ENCODE assay signal across 8 cellular contexts in the genomic region with DNA sequence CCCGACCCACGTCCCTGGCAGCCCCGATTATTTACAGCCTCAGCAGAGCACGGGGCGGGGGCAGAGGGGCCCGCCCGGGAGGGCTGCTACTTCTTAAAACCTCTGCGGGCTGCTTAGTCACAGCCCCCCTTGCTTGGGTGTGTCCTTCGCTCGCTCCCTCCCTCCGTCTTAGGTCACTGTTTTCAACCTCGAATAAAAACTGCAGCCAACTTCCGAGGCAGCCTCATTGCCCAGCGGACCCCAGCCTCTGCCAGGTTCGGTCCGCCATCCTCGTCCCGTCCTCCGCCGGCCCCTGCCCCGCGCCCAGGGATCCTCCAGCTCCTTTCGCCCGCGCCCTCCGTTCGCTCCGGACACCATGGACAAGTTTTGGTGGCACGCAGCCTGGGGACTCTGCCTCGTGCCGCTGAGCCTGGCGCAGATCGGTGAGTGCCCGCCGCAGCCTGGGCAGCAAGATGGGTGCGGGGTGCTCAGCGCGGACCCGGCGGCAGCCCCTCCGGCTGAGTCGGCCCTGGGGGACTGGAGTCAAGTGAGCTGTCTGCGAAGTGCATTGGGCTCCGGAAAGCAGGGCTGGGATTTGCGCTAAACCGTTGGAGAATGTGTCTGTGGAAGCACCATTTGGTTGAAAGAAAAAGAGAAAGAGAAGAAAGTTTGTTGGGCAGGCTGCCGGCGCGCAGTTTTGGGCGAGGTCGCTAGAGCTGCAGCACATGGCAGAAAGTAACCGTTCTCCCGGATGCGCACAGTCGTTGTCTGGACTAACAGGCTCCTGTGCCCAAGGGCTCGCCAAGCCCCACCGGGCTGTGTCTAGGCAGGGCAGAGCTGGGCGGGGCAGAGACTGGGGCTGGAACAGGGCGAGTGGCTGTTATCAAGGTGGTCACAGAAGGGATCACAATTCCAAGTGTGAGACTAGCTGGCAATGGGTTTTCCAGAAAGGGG. TPM values are rescaled to one million over a fixed set of nuclear protein-coding genes. Genes with fewer than 3 reads are reported as not detected.
A peak's percentile ranks its signal among the peaks of the same experiment; 100 is the strongest.
DNase-seq lines count a peak whose midpoint lies in the region; ATAC-seq and TF ChIP-seq lines count a peak whose summit lies in the region.

A gene (plus strand): TSS at position 223 of the 933 bp plus-strand sequence. CDS start 133 bp downstream, at position 356.

- H3K4me1 ChIP-seq in SK-N-SH (ENCODE audit: control insufficient read depth in 1 of 2, insufficient read depth in 2 of 2, low read depth in 1 of 2, low read length in 1 of 2): peaks cover 18 to 24% of the 10 kb centered on the region in 2 experiments
- no peaks in the 10 kb centered on the region for H3K4me1 ChIP-seq in parathyroid adenoma
- peaks cover 26 to 47% (median 36%) of the 10 kb centered on the region in 4 donors for H3K4me1 ChIP-seq in upper lobe of left lung

- 3% methylated on average over 29 of the region's 59 CpGs for WGBS in SK-N-SH (ENCODE audit: low lambda C conversion rate)
- 0% methylated on average over 15 to 59 of the region's 59 CpGs for WGBS in upper lobe of left lung, 2 donors

- POLR2A ChIA-PET in SK-N-SH (lab: Yijun Ruan, JAX): interaction anchor here (0.7 kb wide), 1 partner anchor 19 kb away, joined by 3 read pairs; no protein-coding TSS in a partner anchor

- H3F3A ChIP-seq in SK-N-SH (replicated peaks; ENCODE audit: insufficient read depth): peaks cover 40% of the 10 kb centered on the region

- H3K9me3 ChIP-seq in SK-N-SH: no peaks in the 10 kb centered on the region
- H3K9me3 ChIP-seq in parathyroid adenoma (ENCODE audit: control insufficient read depth, low read length): no peaks in the 10 kb centered on the region
- H3K9me3 ChIP-seq in upper lobe of left lung: no peaks in the 10 kb centered on the region

- H4K20me1 ChIP-seq in SK-N-SH (ENCODE audit: insufficient read depth): peaks cover 31% of the 10 kb centered on the region

- peak within 1 kb of the TSS; percentile 80; the same call in 1 of the 2 replicates for H2AFZ ChIP-seq in SK-N-SH (ENCODE audit: low read depth)
- H2AFZ ChIP-seq in parathyroid adenoma: peak within 1 kb of the TSS; percentile 82

- peak in 1 of 2 experiments; percentile 28; a peak in 1 of 4 replicates for TF ChIP-seq EP300 in SK-N-SH (IDR thresholded peaks at IDR 0.05; ENCODE audit: borderline replicate concordance in 1 of 2, low read depth in 1 of 2, low read length in 1 of 2)
- TF ChIP-seq EP300 in upper lobe of left lung (IDR thresholded peaks at IDR 0.05): peak in 1 of 4 donors; percentile 14

- TF ChIP-seq POLR2A in upper lobe of left lung (IDR thresholded peaks at IDR 0.05): peak in 3 of 4 donors; percentile 77 to 93 (median 93)

- H3K79me2 ChIP-seq in SK-N-SH (ENCODE audit: insufficient read depth) (peaks cover 60% of the 10 kb centered on the region), parathyroid adenoma (no peaks in the 10 kb centered on the region)

- H3K27ac ChIP-seq in SK-N-SH (ENCODE audit: low read depth in 2 of 2, low read length in 1 of 2): peak within 1 kb of the TSS in 1 of 2 experiments; percentile 80; a peak in 3 of 4 replicates
- H3K27ac ChIP-seq in parathyroid adenoma: peak within 1 kb of the TSS; percentile 58
- H3K27ac ChIP-seq in upper lobe of left lung: peak within 1 kb of the TSS; percentile 92 to 99 (median 94)

- H3K36me3 ChIP-seq in SK-N-SH (replicated peaks in 1 of 2; ENCODE audit: control insufficient read depth in 1 of 2, insufficient read depth in 2 of 2, low read length in 1 of 2) (peaks cover 0 to 11% of the 10 kb centered on the region in 2 experiments), parathyroid adenoma (ENCODE audit: control insufficient read depth, insufficient read depth, low read length) (no peaks in the 10 kb centered on the region), upper lobe of left lung (no peaks in the 10 kb centered on the region)

- no peaks in the 10 kb centered on the region for H3K9me2 ChIP-seq in SK-N-SH

- H3K9ac ChIP-seq in SK-N-SH (peak within 1 kb of the TSS; percentile 99), parathyroid adenoma (no peak within 1 kb of the TSS)

- H3K4me2 ChIP-seq in SK-N-SH: peak within 1 kb of the TSS; percentile 88
- peak within 1 kb of the TSS; percentile 65 for H3K4me2 ChIP-seq in parathyroid adenoma (ENCODE audit: low read length)

- H3K27me3 ChIP-seq in SK-N-SH (ENCODE audit: insufficient read depth) (no peaks in the 10 kb centered on the region), parathyroid adenoma (ENCODE audit: control insufficient read depth, insufficient read depth, low read length) (no peaks in the 10 kb centered on the region), upper lobe of left lung (no peaks in the 10 kb centered on the region)

- ATAC-seq in HG03066 (IDR thresholded peaks at IDR 0.05; ENCODE audit: low read depth, unreplicated experiment): peak; percentile 42
- peak; percentile 89 to 90 for ATAC-seq in upper lobe of left lung (ENCODE audit: low FRiP score in 2 of 2)

- no peak for TF ChIP-seq CTCF in SK-N-SH (IDR thresholded peaks at IDR 0.05)
- TF ChIP-seq CTCF in parathyroid adenoma (IDR thresholded peaks at IDR 0.05): no peak
- no peak for TF ChIP-seq CTCF in upper lobe of left lung (IDR thresholded peaks at IDR 0.05)

- no peak for TF ChIP-seq RAD21 in SK-N-SH (IDR thresholded peaks at IDR 0.05; ENCODE audit: low read length)

- CTCF ChIA-PET in SK-N-SH (lab: Yijun Ruan, JAX): interaction anchor here (0.8 to 2.1 kb wide), 7 partner anchors 10 to 253 kb away, joined by 3 to 5 read pairs (median 3); no protein-coding TSS in a partner anchor

- H3K4me3 ChIP-seq in SK-N-SH (ENCODE audit: low read depth in 2 of 2, low read length in 1 of 2): peak within 1 kb of the TSS; percentile 71 to 95
- H3K4me3 ChIP-seq in parathyroid adenoma (ENCODE audit: low read depth, low read length): peak within 1 kb of the TSS; percentile 49
- peak within 1 kb of the TSS; percentile 65 to 84 (median 79) for H3K4me3 ChIP-seq in upper lobe of left lung

- DNase-seq in NCI-H2029 treated with DMSO at 0.1 percent for 48 hours (lab: John Stamatoyannopoulos, UW) (peak; percentile 3), NCI-H2029 (lab: John Stamatoyannopoulos, UW) (no peak), SK-N-SH (peak; percentile 74), glomerular endothelial cell (ENCODE audit: extremely low read depth, low read depth, low spot score) (no peak), upper lobe of left lung (peak; percentile 89 to 91)
- DNase-seq in activated naive CD4-positive, alpha-beta T cell treated with Interleukin-2 at 50 U/mL for 16 hours: peak; percentile 86

TF ChIP-seq in SK-N-SH, 30 proteins besides CTCF, POLR2A, EP300 and RAD21 (continues in another document):
- peak; percentile 38; the same call in 1 of the 2 replicates for TF ChIP-seq FOSL2 (IDR thresholded peaks at IDR 0.05; ENCODE audit: borderline replicate concordance, low read depth)
- no peak for TF ChIP-seq NRF1 (IDR thresholded peaks at IDR 0.05; ENCODE audit: low read depth, low read length)
- TF ChIP-seq, protein P1, sequence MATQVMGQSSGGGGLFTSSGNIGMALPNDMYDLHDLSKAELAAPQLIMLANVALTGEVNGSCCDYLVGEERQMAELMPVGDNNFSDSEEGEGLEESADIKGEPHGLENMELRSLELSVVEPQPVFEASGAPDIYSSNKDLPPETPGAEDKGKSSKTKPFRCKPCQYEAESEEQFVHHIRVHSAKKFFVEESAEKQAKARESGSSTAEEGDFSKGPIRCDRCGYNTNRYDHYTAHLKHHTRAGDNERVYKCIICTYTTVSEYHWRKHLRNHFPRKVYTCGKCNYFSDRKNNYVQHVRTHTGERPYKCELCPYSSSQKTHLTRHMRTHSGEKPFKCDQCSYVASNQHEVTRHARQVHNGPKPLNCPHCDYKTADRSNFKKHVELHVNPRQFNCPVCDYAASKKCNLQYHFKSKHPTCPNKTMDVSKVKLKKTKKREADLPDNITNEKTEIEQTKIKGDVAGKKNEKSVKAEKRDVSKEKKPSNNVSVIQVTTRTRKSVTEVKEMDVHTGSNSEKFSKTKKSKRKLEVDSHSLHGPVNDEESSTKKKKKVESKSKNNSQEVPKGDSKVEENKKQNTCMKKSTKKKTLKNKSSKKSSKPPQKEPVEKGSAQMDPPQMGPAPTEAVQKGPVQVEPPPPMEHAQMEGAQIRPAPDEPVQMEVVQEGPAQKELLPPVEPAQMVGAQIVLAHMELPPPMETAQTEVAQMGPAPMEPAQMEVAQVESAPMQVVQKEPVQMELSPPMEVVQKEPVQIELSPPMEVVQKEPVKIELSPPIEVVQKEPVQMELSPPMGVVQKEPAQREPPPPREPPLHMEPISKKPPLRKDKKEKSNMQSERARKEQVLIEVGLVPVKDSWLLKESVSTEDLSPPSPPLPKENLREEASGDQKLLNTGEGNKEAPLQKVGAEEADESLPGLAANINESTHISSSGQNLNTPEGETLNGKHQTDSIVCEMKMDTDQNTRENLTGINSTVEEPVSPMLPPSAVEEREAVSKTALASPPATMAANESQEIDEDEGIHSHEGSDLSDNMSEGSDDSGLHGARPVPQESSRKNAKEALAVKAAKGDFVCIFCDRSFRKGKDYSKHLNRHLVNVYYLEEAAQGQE (IDR thresholded peaks at IDR 0.05; ENCODE audit: low read depth, low read length): 0 out of 2 replicates have a peak, but pooled peaks have one; percentile 51
- no peak for TF ChIP-seq CHD2 (IDR thresholded peaks at IDR 0.05; ENCODE audit: low read length, partially characterized antibody)
- peak; percentile 10; the same call in 1 of the 2 replicates for TF ChIP-seq SMC3 (IDR thresholded peaks at IDR 0.05; ENCODE audit: low read depth, low read length)
- no peak for TF ChIP-seq GATA2 (CRISPR knock-in tag; IDR thresholded peaks at IDR 0.05)
- TF ChIP-seq GABPA (IDR thresholded peaks at IDR 0.05; ENCODE audit: low read depth): no peak
- TF ChIP-seq, protein P2, sequence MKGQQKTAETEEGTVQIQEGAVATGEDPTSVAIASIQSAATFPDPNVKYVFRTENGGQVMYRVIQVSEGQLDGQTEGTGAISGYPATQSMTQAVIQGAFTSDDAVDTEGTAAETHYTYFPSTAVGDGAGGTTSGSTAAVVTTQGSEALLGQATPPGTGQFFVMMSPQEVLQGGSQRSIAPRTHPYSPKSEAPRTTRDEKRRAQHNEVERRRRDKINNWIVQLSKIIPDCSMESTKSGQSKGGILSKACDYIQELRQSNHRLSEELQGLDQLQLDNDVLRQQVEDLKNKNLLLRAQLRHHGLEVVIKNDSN (IDR thresholded peaks at IDR 0.05; ENCODE audit: borderline replicate concordance, low read depth): no peak
- TF ChIP-seq MXI1 (IDR thresholded peaks at IDR 0.05; ENCODE audit: low read depth, low read length): peak; percentile 47; the same call in 1 of the 2 replicates
- no peak for TF ChIP-seq JUND (IDR thresholded peaks at IDR 0.05)
- TF ChIP-seq MEF2A (IDR thresholded peaks at IDR 0.05; ENCODE audit: borderline replicate concordance, low read depth): no peak

RNA-seq across cellular contexts. Expression of the gene that starts here (rescaled TPM):
- polyA plus RNA-seq in SK-N-SH (2012; rRNA removed): 457 and 550 TPM in 2 replicates
- 360 and 443 TPM in 2 replicates for polyA plus RNA-seq in SK-N-SH (2012; cell fraction: cytosol; rRNA removed)
- 271 and 426 TPM in 2 replicates for polyA plus RNA-seq in SK-N-SH (2012; cell fraction: nucleus; rRNA removed)
- 79.7 and 97.3 TPM in 2 replicates for total RNA-seq in glomerular endothelial cell
- 100 to 1,000 TPM; 454 to 696 (median 551) TPM for total RNA-seq in upper lobe of left lung

Comparison
In these comparisons a context has a peak if more than half of its experiments do, and no peak if none do; other contexts are left out.
1. DNase-seq: peak in NCI-H2029 treated with DMSO at 0.1 percent for 48 hours (single experiment), SK-N-SH (single experiment), activated naive CD4-positive, alpha-beta T cell treated with Interleukin-2 at 50 U/mL for 16 hours (single experiment) and upper lobe of left lung (2 of 2); none in NCI-H2029 (single experiment) and glomerular endothelial cell (single experiment).
2. Peak in every context shown above with its lines, with median percentiles within 50 percentile points of each other: H3K4me3 ChIP-seq.